In the genomic region with DNA sequence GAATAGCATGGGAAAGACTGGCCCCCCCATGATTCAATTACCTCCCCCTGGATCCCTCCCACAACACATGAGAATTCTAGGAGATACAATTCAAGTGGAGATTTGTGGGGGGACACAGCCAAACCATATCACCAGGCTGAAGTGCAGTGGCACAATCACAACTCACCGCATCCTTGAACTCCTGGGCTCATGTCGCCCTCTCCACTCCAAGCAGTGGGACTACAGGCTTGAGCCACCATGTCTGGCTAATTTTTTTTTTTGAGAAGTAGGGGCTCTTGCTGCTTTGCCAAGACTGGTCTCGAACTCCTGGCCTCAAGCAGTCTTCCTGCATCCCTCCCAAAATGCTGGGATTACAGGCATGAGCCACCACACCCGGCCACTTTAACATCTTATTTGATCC, we compare ENCODE assay signal across 25 cellular contexts. TPM values are rescaled to one million over a fixed set of nuclear protein-coding genes. Genes with fewer than 3 reads are reported as not detected.
"Had no signal": no experiment of that assay in that cellular context is flagged by ENCODE, and none has a peak within 500 bp of the region (broad histone marks: within the 10 kb centered on the region; RNA-seq: fewer than 3 reads in every experiment).

No MANE protein-coding gene starts in this region.

- ATAC-seq: activated CD4-positive, CD25-positive, alpha-beta regulatory T cell treated with anti-CD3 and anti-CD28 coated beads, Interleukin-2, amount 50 U/mL, for 24 hours; activated CD8-positive, alpha-beta memory T cell treated with anti-CD3 and anti-CD28 coated beads, Interleukin-2, amount 10 ng/mL, durations not matched to agents 7 days and 5 days; activated CD8-positive, alpha-beta T cell treated with anti-CD3 and anti-CD28 coated beads, Interleukin-2, amount 10 ng/mL, durations not matched to agents 7 days and 5 days had no signal

- H3K4me1 Mint-ChIP-seq: activated CD8-positive, alpha-beta memory T cell treated with anti-CD3 and anti-CD28 coated beads, Interleukin-2, amount 10 ng/mL, durations not matched to agents 7 days and 5 days had no signal

- H3K27me3 Mint-ChIP-seq: activated CD8-positive, alpha-beta memory T cell treated with anti-CD3 and anti-CD28 coated beads, Interleukin-2, amount 10 ng/mL, durations not matched to agents 7 days and 5 days; activated naive CD8-positive, alpha-beta T cell had no signal

- H3K27me3 ChIP-seq: brain microvascular endothelial cell, cardiac muscle cell had no signal

- H3K27ac Mint-ChIP-seq: activated CD8-positive, alpha-beta memory T cell treated with anti-CD3 and anti-CD28 coated beads, Interleukin-2, amount 10 ng/mL, durations not matched to agents 7 days and 5 days; activated CD8-positive, alpha-beta T cell treated with anti-CD3 and anti-CD28 coated beads, Interleukin-2, amount 10 ng/mL, durations not matched to agents 7 days and 5 days; activated naive CD8-positive, alpha-beta T cell; activated T-cell treated with anti-CD3 and anti-CD28 coated beads, Interleukin-2, amount 50 U/mL, for 24 hours; activated T-helper 1 cell treated with anti-CD3 and anti-CD28 coated beads, Interleukin-12 subunit alpha, Interleukin-12 subunit beta, Interleukin-2, Interleukin-4 antibody, amounts not matched to agents 30 ng/mL and 10 ng/mL and 1 ng/mL, durations not matched to agents 14 hours and 24 hours and 36 hours had no signal

- DNase-seq: activated CD4-positive, alpha-beta T cell treated with anti-CD3 and anti-CD28 coated beads for 4 hours; activated CD8-positive, alpha-beta memory T cell treated with anti-CD3 and anti-CD28 coated beads, Interleukin-2, amount 10 ng/mL, durations not matched to agents 7 days and 5 days; activated CD8-positive, alpha-beta T cell treated with anti-CD3 and anti-CD28 coated beads, Interleukin-2, amount 10 ng/mL, durations not matched to agents 7 days and 5 days; activated effector memory CD4-positive, alpha-beta T cell treated with Interleukin-2 at 50 U/mL for 16 hours; activated naive CD4-positive, alpha-beta T cell; activated T-cell treated with anti-CD3 and anti-CD28 coated beads, Interleukin-2, amount 50 U/mL, for 24 hours; brain microvascular endothelial cell; NCI-H1048; NCI-H146; NCI-H187 treated with DMSO at 0.1 percent for 48 hours; NCI-H2107; NCI-H2171 treated with DMSO at 0.1 percent for 48 hours; NCI-H226; NCI-H526; NCI-H774; SIG-M5; T-helper 1 cell had no signal

- H3K9me3 Mint-ChIP-seq: activated T-cell treated with anti-CD3 and anti-CD28 coated beads, Interleukin-2, amount 50 U/mL, for 24 hours; activated T-helper 1 cell treated with anti-CD3 and anti-CD28 coated beads, Interleukin-12 subunit alpha, Interleukin-12 subunit beta, Interleukin-2, Interleukin-4 antibody, amounts not matched to agents 30 ng/mL and 10 ng/mL and 1 ng/mL, durations not matched to agents 14 hours and 24 hours and 36 hours had no signal

- H3K27ac ChIP-seq: brain microvascular endothelial cell, cardiac muscle cell had no signal

- H3K4me3 Mint-ChIP-seq: activated CD8-positive, alpha-beta memory T cell treated with anti-CD3 and anti-CD28 coated beads, Interleukin-2, amount 10 ng/mL, durations not matched to agents 7 days and 5 days; activated CD8-positive, alpha-beta T cell treated with anti-CD3 and anti-CD28 coated beads, Interleukin-2, amount 10 ng/mL, durations not matched to agents 7 days and 5 days; activated naive CD8-positive, alpha-beta T cell; activated T-cell treated with anti-CD3 and anti-CD28 coated beads, Interleukin-2, amount 50 U/mL, for 24 hours; activated T-helper 1 cell treated with anti-CD3 and anti-CD28 coated beads, Interleukin-12 subunit alpha, Interleukin-12 subunit beta, Interleukin-2, Interleukin-4 antibody, amounts not matched to agents 30 ng/mL and 10 ng/mL and 1 ng/mL, durations not matched to agents 14 hours and 24 hours and 36 hours had no signal

- H3K36me3 Mint-ChIP-seq: activated CD8-positive, alpha-beta memory T cell treated with anti-CD3 and anti-CD28 coated beads, Interleukin-2, amount 10 ng/mL, durations not matched to agents 7 days and 5 days; activated naive CD8-positive, alpha-beta T cell had no signal

RNA-seq across cellular contexts. Expression of gene ACTL8, which starts 27.0 kb away (rescaled TPM):
- total RNA-seq: activated CD8-positive, alpha-beta memory T cell treated with anti-CD3 and anti-CD28 coated beads, Interleukin-2, amount 10 ng/mL, durations not matched to agents 7 days and 5 days; activated CD8-positive, alpha-beta T cell treated with anti-CD3 and anti-CD28 coated beads, Interleukin-2, amount 10 ng/mL, durations not matched to agents 7 days and 5 days; activated T-helper 1 cell treated with anti-CD3 and anti-CD28 coated beads, Interleukin-12 subunit alpha, Interleukin-12 subunit beta, Interleukin-2, Interleukin-4 antibody, amounts not matched to agents 30 ng/mL and 10 ng/mL and 1 ng/mL, durations not matched to agents 14 hours and 24 hours and 36 hours; cardiac muscle cell; LHCN-M2; NCI-H460; OCI-LY7; T-helper 2 cell treated with Interferon-gamma antibody and Interleukin-4, amounts not matched to agents 100 ng/mL and 5 ng/mL, for 36 hours had no signal
